ENCODE assay signal across 33 cellular contexts in the genomic region with DNA sequence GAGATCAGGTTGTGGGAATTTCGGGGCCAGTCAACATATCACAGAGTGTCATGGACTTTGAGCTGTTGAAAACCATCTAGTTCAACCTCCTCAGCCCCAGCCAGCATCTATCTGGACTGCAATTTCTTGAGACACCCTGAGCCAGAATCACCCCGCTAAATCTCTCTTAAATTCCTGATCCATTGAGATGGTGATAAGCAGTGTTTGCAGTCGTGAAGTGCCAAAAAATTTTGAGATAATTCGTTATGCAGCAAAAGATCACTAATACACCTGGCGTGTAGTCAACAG. TPM values are rescaled to one million over a fixed set of nuclear protein-coding genes. Genes with fewer than 3 reads are reported as not detected.
"Had no signal": no experiment of that assay in that cellular context is flagged by ENCODE, and none has a peak within 500 bp of the region (broad histone marks: within the 10 kb centered on the region; RNA-seq: fewer than 3 reads in every experiment).

No MANE protein-coding gene starts in this region.

- H3K36me3 Mint-ChIP-seq: immature natural killer cell; stimulated activated effector memory CD8-positive, alpha-beta T cell treated with anti-CD3 and anti-CD28 coated beads, Interleukin-12 subunit alpha, Interleukin-12 subunit beta, amount 100 ng/mL, for 72 hours had no signal

- H3K4me3 ChIP-seq: adrenal gland, body of pancreas, cardiac muscle cell, coronary artery, heart left ventricle, pancreas, prostate gland, sigmoid colon, upper lobe of left lung, vagina had no signal

- H3K27ac ChIP-seq: adrenal gland, body of pancreas, cardiac muscle cell, coronary artery, foreskin keratinocyte, heart left ventricle, pancreas, prostate gland, sigmoid colon, upper lobe of left lung, vagina had no signal

- H3K4me1 Mint-ChIP-seq: activated CD4-positive, alpha-beta T cell treated with anti-CD3 and anti-CD28 coated beads, Interleukin-2, amount 10 ng/mL, durations not matched to agents 24 days and 14 days; activated naive CD8-positive, alpha-beta T cell treated with anti-CD3 and anti-CD28 coated beads for 36 hours; stimulated activated effector memory CD8-positive, alpha-beta T cell treated with anti-CD3 and anti-CD28 coated beads, Interleukin-12 subunit alpha, Interleukin-12 subunit beta, amount 100 ng/mL, for 72 hours had no signal

- H3K27ac Mint-ChIP-seq: activated CD4-positive, alpha-beta memory T cell treated with anti-CD3 and anti-CD28 coated beads for 36 hours; activated CD4-positive, alpha-beta T cell treated with anti-CD3 and anti-CD28 coated beads, Interleukin-2, amount 10 ng/mL, durations not matched to agents 24 days and 14 days; activated naive CD4-positive, alpha-beta T cell treated with anti-CD3 and anti-CD28 coated beads for 36 hours; activated naive CD8-positive, alpha-beta T cell treated with anti-CD3 and anti-CD28 coated beads for 36 hours; activated T-helper 1 cell treated with anti-CD3 and anti-CD28 coated beads, Interleukin-12 subunit alpha, Interleukin-12 subunit beta, Interleukin-2, Interleukin-4 antibody, amounts not matched to agents 30 ng/mL and 10 ng/mL and 1 ng/mL, durations not matched to agents 14 hours and 24 hours and 36 hours; stimulated activated effector memory CD8-positive, alpha-beta T cell treated with anti-CD3 and anti-CD28 coated beads, Interleukin-12 subunit alpha, Interleukin-12 subunit beta, amount 100 ng/mL, for 72 hours had no signal

- H3K4me3 Mint-ChIP-seq: activated CD4-positive, alpha-beta memory T cell treated with anti-CD3 and anti-CD28 coated beads for 36 hours; activated CD4-positive, alpha-beta T cell treated with anti-CD3 and anti-CD28 coated beads, Interleukin-2, amount 10 ng/mL, durations not matched to agents 24 days and 14 days; activated naive CD4-positive, alpha-beta T cell treated with anti-CD3 and anti-CD28 coated beads for 36 hours; activated naive CD8-positive, alpha-beta T cell treated with anti-CD3 and anti-CD28 coated beads for 36 hours; activated T-helper 1 cell treated with anti-CD3 and anti-CD28 coated beads, Interleukin-12 subunit alpha, Interleukin-12 subunit beta, Interleukin-2, Interleukin-4 antibody, amounts not matched to agents 30 ng/mL and 10 ng/mL and 1 ng/mL, durations not matched to agents 14 hours and 24 hours and 36 hours; naive thymus-derived CD4-positive, alpha-beta T cell; stimulated activated effector memory CD8-positive, alpha-beta T cell treated with anti-CD3 and anti-CD28 coated beads, Interleukin-12 subunit alpha, Interleukin-12 subunit beta, amount 100 ng/mL, for 72 hours; stimulated activated naive CD8-positive, alpha-beta T cell treated with anti-CD3 and anti-CD28 coated beads, Interleukin-15, Interleukin-2, amounts not matched to agents 100 ng/mL and 50 ng/mL, for 24 hours had no signal

- ATAC-seq: body of pancreas; esophagus mucosa; heart left ventricle; naive thymus-derived CD4-positive, alpha-beta T cell; stimulated activated effector memory CD8-positive, alpha-beta T cell treated with anti-CD3 and anti-CD28 coated beads, Interleukin-12 subunit alpha, Interleukin-12 subunit beta, amount 100 ng/mL, for 72 hours had no signal

- H3K9me3 ChIP-seq: adrenal gland, body of pancreas, pancreas, prostate gland, sigmoid colon, upper lobe of left lung, vagina had no signal

- H3K27me3 ChIP-seq: adrenal gland, body of pancreas, cardiac muscle cell, foreskin keratinocyte, heart left ventricle, pancreas, sigmoid colon, upper lobe of left lung, vagina had no signal

- H3K27me3 Mint-ChIP-seq: activated CD4-positive, alpha-beta memory T cell treated with anti-CD3 and anti-CD28 coated beads for 36 hours; activated CD4-positive, alpha-beta T cell treated with anti-CD3 and anti-CD28 coated beads, Interleukin-2, amount 10 ng/mL, durations not matched to agents 24 days and 14 days; activated naive CD8-positive, alpha-beta T cell treated with anti-CD3 and anti-CD28 coated beads for 36 hours; naive thymus-derived CD4-positive, alpha-beta T cell; stimulated activated naive CD8-positive, alpha-beta T cell treated with anti-CD3 and anti-CD28 coated beads, Interleukin-15, Interleukin-2, amounts not matched to agents 100 ng/mL and 50 ng/mL, for 24 hours had no signal

- H3K36me3 ChIP-seq: adrenal gland, cardiac muscle cell, heart left ventricle, pancreas, prostate gland, sigmoid colon, upper lobe of left lung, vagina had no signal

- DNase-seq: activated CD4-positive, alpha-beta memory T cell treated with anti-CD3 and anti-CD28 coated beads for 36 hours; activated CD4-positive, alpha-beta T cell treated with anti-CD3 and anti-CD28 coated beads, Interleukin-2, amount 10 ng/mL, durations not matched to agents 24 days and 14 days; activated CD4-positive, CD25-positive, alpha-beta regulatory T cell treated with anti-CD3 and anti-CD28 coated beads, Interleukin-2, amount 50 U/mL, for 72 hours; activated CD8-positive, alpha-beta memory T cell treated with anti-CD3 and anti-CD28 coated beads, Interleukin-2, amount 50 U/mL, for 4 hours; activated effector memory CD4-positive, alpha-beta T cell treated with anti-CD3 and anti-CD28 coated beads, Interleukin-2, amount 50 U/mL, for 16 hours; activated naive CD4-positive, alpha-beta T cell treated with anti-CD3 and anti-CD28 coated beads for 36 hours; activated naive CD8-positive, alpha-beta T cell treated with anti-CD3 and anti-CD28 coated beads for 36 hours; activated T-cell treated with anti-CD3 and anti-CD28 coated beads, Interleukin-2, amount 50 U/mL, for 1 hour; aorta; body of pancreas; heart left ventricle; immature natural killer cell; kidney; left colon; pancreas; sigmoid colon; stimulated activated CD4-positive, alpha-beta T cell treated with anti-CD3 and anti-CD28 coated beads, Interleukin-4, amount 100 ng/mL, for 24 hours; T-helper 9 cell; upper lobe of left lung had no signal

- H3K4me1 ChIP-seq: adrenal gland, body of pancreas, foreskin keratinocyte, pancreas, prostate gland, upper lobe of left lung, vagina had no signal

- H3K9me3 Mint-ChIP-seq: activated CD4-positive, alpha-beta memory T cell treated with anti-CD3 and anti-CD28 coated beads for 36 hours; activated CD4-positive, alpha-beta T cell treated with anti-CD3 and anti-CD28 coated beads, Interleukin-2, amount 10 ng/mL, durations not matched to agents 24 days and 14 days; activated naive CD4-positive, alpha-beta T cell treated with anti-CD3 and anti-CD28 coated beads for 36 hours; activated naive CD8-positive, alpha-beta T cell treated with anti-CD3 and anti-CD28 coated beads for 36 hours; activated T-helper 1 cell treated with anti-CD3 and anti-CD28 coated beads, Interleukin-12 subunit alpha, Interleukin-12 subunit beta, Interleukin-2, Interleukin-4 antibody, amounts not matched to agents 30 ng/mL and 10 ng/mL and 1 ng/mL, durations not matched to agents 14 hours and 24 hours and 36 hours; immature natural killer cell; naive thymus-derived CD4-positive, alpha-beta T cell; stimulated activated effector memory CD8-positive, alpha-beta T cell treated with anti-CD3 and anti-CD28 coated beads, Interleukin-12 subunit alpha, Interleukin-12 subunit beta, amount 100 ng/mL, for 72 hours; stimulated activated naive CD8-positive, alpha-beta T cell treated with anti-CD3 and anti-CD28 coated beads, Interleukin-15, Interleukin-2, amounts not matched to agents 100 ng/mL and 50 ng/mL, for 24 hours had no signal

RNA-seq across cellular contexts. Expression of a gene that starts 57.7 kb away (rescaled TPM):
- total RNA-seq: activated CD4-positive, alpha-beta memory T cell treated with anti-CD3 and anti-CD28 coated beads for 36 hours; activated CD4-positive, alpha-beta T cell treated with anti-CD3 and anti-CD28 coated beads, Interleukin-2, amount 10 ng/mL, durations not matched to agents 24 days and 14 days; activated CD8-positive, alpha-beta memory T cell treated with anti-CD3 and anti-CD28 coated beads for 36 hours; activated naive CD4-positive, alpha-beta T cell treated with anti-CD3 and anti-CD28 coated beads for 36 hours; activated naive CD8-positive, alpha-beta T cell treated with anti-CD3 and anti-CD28 coated beads for 36 hours; activated T-helper 1 cell treated with anti-CD3 and anti-CD28 coated beads, Interleukin-12 subunit alpha, Interleukin-12 subunit beta, Interleukin-2, Interleukin-4 antibody, amounts not matched to agents 30 ng/mL and 10 ng/mL and 1 ng/mL, durations not matched to agents 14 hours and 24 hours and 36 hours; cardiac muscle cell; esophagus mucosa; foreskin keratinocyte; kidney; left colon; naive thymus-derived CD4-positive, alpha-beta T cell; prostate gland; subcutaneous adipose tissue; upper lobe of left lung had no signal
- polyA plus RNA-seq: aorta; cardiac muscle cell; foreskin keratinocyte; immature natural killer cell; liver; naive thymus-derived CD4-positive, alpha-beta T cell; sigmoid colon had no signal
